29 cellular contexts compared by ENCODE assay signal in the genomic region with DNA sequence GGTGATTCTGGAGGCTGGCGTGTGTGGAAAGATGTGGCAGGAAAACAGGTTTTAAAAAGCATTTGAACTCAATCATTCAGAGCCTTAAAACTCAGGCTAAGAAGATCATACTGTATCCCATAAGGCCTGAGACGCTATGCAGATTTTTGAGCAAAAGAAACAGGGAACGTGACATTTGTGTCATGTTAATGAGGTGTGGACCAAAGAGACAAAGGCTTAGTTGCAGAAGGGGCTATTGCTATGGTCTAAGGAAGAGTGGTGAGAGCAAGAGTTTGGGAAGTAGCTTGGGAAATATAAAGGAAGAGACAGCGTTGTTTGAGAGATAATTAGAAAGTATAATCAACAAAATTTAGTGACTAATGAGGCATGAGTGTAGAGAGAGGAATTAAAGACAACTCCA.
DNase-seq lines count a peak whose midpoint lies in the region; ATAC-seq, FAIRE-seq and TF ChIP-seq lines count a peak whose summit lies in the region.
"Had no signal": no experiment of that assay in that cellular context is flagged by ENCODE, and none has a peak within 500 bp of the region (broad histone marks: within the 10 kb centered on the region; RNA-seq: fewer than 3 reads in every experiment).

No MANE protein-coding gene starts in this region.

- H3K9me3 Mint-ChIP-seq in GM23338 (peaks cover 4% of the 10 kb centered on the region; the same call in 2 of the 3 replicates), H9 (peaks cover 6 to 7% of the 10 kb centered on the region in 2 experiments; a peak in 3 of 5 replicates), neural progenitor cell (peaks cover 6% of the 10 kb centered on the region)

- H2AK5ac ChIP-seq in H9 (ENCODE audit: insufficient read length, low read length) = no peak overlapping the region
- no peak overlapping the region for H2AK5ac ChIP-seq in H1 (ENCODE audit: low read depth, low read length)
- no peak overlapping the region for H2AK5ac ChIP-seq in mesenchymal stem cell (ENCODE audit: low read length, severe bottlenecking)

- TF ChIP-seq CTCF in GM23338 (conservative IDR thresholded peaks at IDR 0.05; ENCODE audit: low read depth in 2 of 2) (no peak), H9 (conservative IDR thresholded peaks at IDR 0.05) (no peak), H1 (IDR thresholded peaks at IDR 0.05; ENCODE audit: control extremely low read depth in 1 of 3, insufficient read depth in 1 of 3, low read depth in 1 of 3, low read length in 3 of 3) (no peak), neural progenitor cell (IDR thresholded peaks at IDR 0.05) (no peak), esophagus squamous epithelium (IDR thresholded peaks at IDR 0.05) (no peak)

- H3K27ac ChIP-seq in GM23338 (ENCODE audit: low read depth) (no peak overlapping the region), H9 (ENCODE audit: insufficient read length, low read depth, low read length) (no peak overlapping the region), H1 (ENCODE audit: low read depth, low read length) (no peak overlapping the region), neural progenitor cell (no peak overlapping the region), mesenchymal stem cell (ENCODE audit: low read length, poor library complexity, severe bottlenecking) (no peak overlapping the region), esophagus squamous epithelium (no peak overlapping the region)
- H3K27ac ChIP-seq: BLaER1 had no signal

- H2BK15ac ChIP-seq in H9 (ENCODE audit: low read depth, low read length) (no peak overlapping the region), H1 (ENCODE audit: low read length) (no peak overlapping the region), mesenchymal stem cell (ENCODE audit: low read depth, poor library complexity, severe bottlenecking) (no peak overlapping the region)

- H2BK120ac ChIP-seq in H9 (ENCODE audit: low read depth, low read length, poor library complexity, severe bottlenecking) (no peak overlapping the region), H1 (replicated peaks; ENCODE audit: low read depth, low read length) (no peak overlapping the region), mesenchymal stem cell (ENCODE audit: low read depth, low read length) (no peak overlapping the region)

- no peaks in the 10 kb centered on the region for H3K27me3 Mint-ChIP-seq in GM23338 (ENCODE audit: insufficient read depth, low read depth, poor library complexity)
- H3K27me3 Mint-ChIP-seq in H9 (ENCODE audit: low read depth) = no peaks in the 10 kb centered on the region
- H3K27me3 Mint-ChIP-seq in neural progenitor cell (ENCODE audit: insufficient read depth, low read depth) = peaks cover 2% of the 10 kb centered on the region

- H3K27ac Mint-ChIP-seq in GM23338 (no peak overlapping the region), H9 (no peak overlapping the region), neural progenitor cell (no peak overlapping the region)
- H3K27ac Mint-ChIP-seq: CD14-positive monocyte; CD4-positive, alpha-beta memory T cell had no signal

- H3K23me2 ChIP-seq in H9 (ENCODE audit: insufficient read length, low read depth, low read length, poor library complexity, severe bottlenecking) (no peaks in the 10 kb centered on the region), H1 (ENCODE audit: low read depth, low read length) (no peaks in the 10 kb centered on the region; the same call in 1 of the 2 replicates)

- peaks cover 4% of the 10 kb centered on the region; the same call in 1 of the 2 replicates for H3K4me1 ChIP-seq in GM23338 (ENCODE audit: insufficient read depth)
- no peaks in the 10 kb centered on the region; the same call in 1 of the 2 replicates for H3K4me1 ChIP-seq in H9 (ENCODE audit: insufficient read depth, low read length)
- H3K4me1 ChIP-seq in H1 (replicated peaks in 1 of 4; ENCODE audit: control insufficient read depth in 3 of 4, insufficient read depth in 4 of 4, low read length in 3 of 4) = peaks cover 0 to 3% (median 1%) of the 10 kb centered on the region in 4 experiments; a peak in 2 of 7 replicates
- H3K4me1 ChIP-seq in neural progenitor cell = no peaks in the 10 kb centered on the region
- H3K4me1 ChIP-seq in mesenchymal stem cell (ENCODE audit: control insufficient read depth, insufficient read depth, low read depth, low read length) = peaks cover 1% of the 10 kb centered on the region
- H3K4me1 ChIP-seq in esophagus squamous epithelium = no peaks in the 10 kb centered on the region
- H3K4me1 ChIP-seq: BE2C, BLaER1 had no signal

- TF ChIP-seq EP300 in H1 (IDR thresholded peaks at IDR 0.05; ENCODE audit: borderline replicate concordance in 1 of 2, low read depth in 2 of 2, low read length in 2 of 2) = no peak

- no peak overlapping the region for H4K8ac ChIP-seq in H9 (replicated peaks; ENCODE audit: insufficient read length, low read depth, low read length)
- H4K8ac ChIP-seq in H1 (ENCODE audit: extremely low read depth, insufficient read depth, low read length) = no peak overlapping the region
- no peak overlapping the region for H4K8ac ChIP-seq in mesenchymal stem cell (ENCODE audit: low read length)

- no peak overlapping the region for H3K18ac ChIP-seq in H9 (ENCODE audit: insufficient read length, low read depth, low read length)
- no peak overlapping the region; the same call in 1 of the 2 replicates for H3K18ac ChIP-seq in H1 (ENCODE audit: extremely low read depth, low read length)
- no peak overlapping the region for H3K18ac ChIP-seq in mesenchymal stem cell (ENCODE audit: low read depth in 1 of 2, low read length in 2 of 2)

- H3K14ac ChIP-seq in H9 (ENCODE audit: insufficient read depth, low read length) (no peak overlapping the region), H1 (ENCODE audit: insufficient read length) (no peak overlapping the region), mesenchymal stem cell (ENCODE audit: low read length in 2 of 2) (no peak overlapping the region)

- H2BK20ac ChIP-seq in H9 (ENCODE audit: low read depth, low read length, poor library complexity, severe bottlenecking) (no peak overlapping the region), H1 (ENCODE audit: low read length) (no peak overlapping the region)

- H3K4ac ChIP-seq in H9 (ENCODE audit: low read depth, low read length) = no peak overlapping the region
- no peak overlapping the region for H3K4ac ChIP-seq in H1 (replicated peaks; ENCODE audit: insufficient read length, low read depth, low read length)
- no peak overlapping the region for H3K4ac ChIP-seq in mesenchymal stem cell (ENCODE audit: low read depth in 1 of 2, low read length in 2 of 2)

- H3K4me1 Mint-ChIP-seq in GM23338 = peaks cover 9% of the 10 kb centered on the region
- peaks cover 10 to 15% of the 10 kb centered on the region in 2 experiments for H3K4me1 Mint-ChIP-seq in H9
- no peaks in the 10 kb centered on the region for H3K4me1 Mint-ChIP-seq in neural progenitor cell
- H3K4me1 Mint-ChIP-seq: CD4-positive, alpha-beta memory T cell had no signal

- H2BK5ac ChIP-seq in H9 (ENCODE audit: insufficient read length, low read length) (no peak overlapping the region), H1 (ENCODE audit: low read depth, low read length) (no peak overlapping the region), mesenchymal stem cell (ENCODE audit: low read depth, low read length, poor library complexity, severe bottlenecking) (no peak overlapping the region)

- no peak for DNase-seq in GM23338 (ENCODE audit: low spot score)
- DNase-seq in H9 = no peak
- no peak for DNase-seq in H1 (ENCODE audit: low read depth in 1 of 2, low spot score in 2 of 2)
- no peak for DNase-seq in neural progenitor cell (ENCODE audit: low spot score)
- no peak for DNase-seq in mesenchymal stem cell
- DNase-seq in esophagus squamous epithelium (lab: John Stamatoyannopoulos, UW) = no peak
- DNase-seq in NCI-H345 (lab: John Stamatoyannopoulos, UW) = no peak
- DNase-seq: 8988T; ACHN; BE2C; C1 segment of cervical spinal cord; CD4-positive, alpha-beta memory T cell; CD4-positive, CD25-positive, alpha-beta regulatory T cell; CD8-positive, alpha-beta memory T cell; COR-L47; DMS 273 treated with DMSO at 0.1 percent for 48 hours; DMS153; DMS53; DMS79; DND-41; EL; GDM1 had no signal

- H3F3A ChIP-seq in GM23338 (replicated peaks; ENCODE audit: low read depth) (no peaks in the 10 kb centered on the region), neural progenitor cell (ENCODE audit: low read depth) (no peaks in the 10 kb centered on the region)

- intact Hi-C loops in esophagus squamous epithelium (cut with DNase I) = no loop called here

- no peak overlapping the region for H3K9ac ChIP-seq in H9 (ENCODE audit: extremely low read depth, insufficient read length, low read length)
- H3K9ac ChIP-seq in H1 (replicated peaks in 1 of 4; ENCODE audit: extremely low read depth in 1 of 4, low read depth in 3 of 4, low read length in 3 of 4) = no peak overlapping the region
- H3K9ac ChIP-seq in neural progenitor cell = no peak overlapping the region
- no peak overlapping the region for H3K9ac ChIP-seq in mesenchymal stem cell (ENCODE audit: low read length)
- H3K9ac ChIP-seq: BLaER1 had no signal

- H4K5ac ChIP-seq in H9 (ENCODE audit: insufficient read length, low read depth, low read length) (no peak overlapping the region), H1 (ENCODE audit: insufficient read length, low read depth, low read length) (no peak overlapping the region)

- H4K20me1 ChIP-seq in GM23338 (replicated peaks; ENCODE audit: insufficient read depth) (no peaks in the 10 kb centered on the region), H9 (ENCODE audit: control insufficient read depth, insufficient read depth, insufficient read length) (no peaks in the 10 kb centered on the region), H1 (replicated peaks in 1 of 2; ENCODE audit: control insufficient read depth in 1 of 2, insufficient read depth in 2 of 2, low read length in 2 of 2) (no peaks in the 10 kb centered on the region), neural progenitor cell (ENCODE audit: low read depth) (no peaks in the 10 kb centered on the region)
- H4K20me1 ChIP-seq: BLaER1 had no signal

- H3K79me2 ChIP-seq in GM23338 (replicated peaks; ENCODE audit: insufficient read depth) (no peaks in the 10 kb centered on the region), H9 (ENCODE audit: insufficient read depth, low read length) (no peaks in the 10 kb centered on the region), H1 (ENCODE audit: control insufficient read depth in 1 of 2, insufficient read depth in 2 of 2, low read length in 2 of 2) (no peaks in the 10 kb centered on the region), neural progenitor cell (ENCODE audit: low read depth) (no peaks in the 10 kb centered on the region)

- H2BK12ac ChIP-seq in H9 (ENCODE audit: insufficient read length, low read depth, low read length) (no peak overlapping the region), H1 (ENCODE audit: low read depth, low read length) (no peak overlapping the region), mesenchymal stem cell (ENCODE audit: low read length in 2 of 2) (no peak overlapping the region)

- TF ChIP-seq POLR2A in H1 (IDR thresholded peaks at IDR 0.05; ENCODE audit: control extremely low read depth in 1 of 2, low read depth in 2 of 2, low read length in 2 of 2) (no peak), esophagus squamous epithelium (IDR thresholded peaks at IDR 0.05) (no peak)

- H3K36me3 Mint-ChIP-seq in GM23338 (ENCODE audit: low read depth) = no peaks in the 10 kb centered on the region
- H3K36me3 Mint-ChIP-seq in H9 (ENCODE audit: insufficient read depth in 1 of 3, low read depth in 3 of 3) = peaks cover 0 to 8% (median 1%) of the 10 kb centered on the region in 3 experiments; a peak in 3 of 7 replicates
- H3K36me3 Mint-ChIP-seq in neural progenitor cell = no peaks in the 10 kb centered on the region
- H3K36me3 Mint-ChIP-seq: CD14-positive monocyte; CD4-positive, alpha-beta memory T cell; CD4-positive, CD25-positive, alpha-beta regulatory T cell had no signal

- H3K56ac ChIP-seq in H9 (ENCODE audit: insufficient read length, low read depth, low read length) (no peak overlapping the region), H1 (replicated peaks; ENCODE audit: insufficient read length, low read depth, low read length) (no peak overlapping the region)

- H3K36me3 ChIP-seq in GM23338 (ENCODE audit: insufficient read depth) (no peaks in the 10 kb centered on the region), H1 (ENCODE audit: control insufficient read depth in 2 of 4, insufficient read depth in 4 of 4, low read length in 3 of 4) (no peaks in the 10 kb centered on the region), neural progenitor cell (no peaks in the 10 kb centered on the region), mesenchymal stem cell (ENCODE audit: control insufficient read depth in 1 of 2, insufficient read depth in 2 of 2, low read depth in 1 of 2, low read length in 2 of 2) (no peaks in the 10 kb centered on the region), esophagus squamous epithelium (no peaks in the 10 kb centered on the region)
- H3K36me3 ChIP-seq: BE2C, BLaER1 had no signal

- H4K91ac ChIP-seq in H9 (ENCODE audit: insufficient read length, low read depth, low read length) = no peak overlapping the region
- H4K91ac ChIP-seq in H1 (replicated peaks; ENCODE audit: insufficient read length, low read length) = no peak overlapping the region
- no peak overlapping the region for H4K91ac ChIP-seq in mesenchymal stem cell (ENCODE audit: low read length)

- CTCF ChIA-PET in H1 (lab: Charles Lee; ENCODE audit: partially characterized antibody) = no interaction called here

- peak; percentile 32 for FAIRE-seq in H1 (lab: Jason Lieb, UNC)
- FAIRE-seq: A204.1, GM12878, GM12892, GM19239 had no signal

- H3K9me2 ChIP-seq in GM23338 (ENCODE audit: insufficient read depth) = peaks cover 8% of the 10 kb centered on the region; the same call in 1 of the 2 replicates

- H3K4me2 ChIP-seq in GM23338 (no peak overlapping the region), H9 (ENCODE audit: insufficient read depth, insufficient read length, low read length) (no peak overlapping the region), H1 (ENCODE audit: insufficient read depth in 1 of 2, low read depth in 2 of 2, low read length in 2 of 2) (0 out of 4 replicates have a peak overlapping the region, but pooled peaks of 1 of the 2 experiments have one; percentile 24), neural progenitor cell (no peak overlapping the region), mesenchymal stem cell (ENCODE audit: low read length, poor library complexity, severe bottlenecking) (no peak overlapping the region)
- H3K4me2 ChIP-seq: BLaER1 had no signal

- H3K4me3 Mint-ChIP-seq in GM23338 = no peak overlapping the region
- no peak overlapping the region for H3K4me3 Mint-ChIP-seq in H9
- no peak overlapping the region for H3K4me3 Mint-ChIP-seq in neural progenitor cell
- H3K4me3 Mint-ChIP-seq: CD14-positive monocyte; CD4-positive, alpha-beta memory T cell; CD4-positive, CD25-positive, alpha-beta regulatory T cell; CD8-positive, alpha-beta memory T cell had no signal

- H3K79me1 ChIP-seq in H9 (ENCODE audit: insufficient read depth, low read depth, low read length, poor library complexity, severe bottlenecking) (no peaks in the 10 kb centered on the region), H1 (ENCODE audit: low read depth, low read length) (no peaks in the 10 kb centered on the region), mesenchymal stem cell (replicated peaks; ENCODE audit: low read length, poor library complexity, severe bottlenecking) (no peaks in the 10 kb centered on the region)

- POLR2A ChIA-PET in H1 (lab: Charles Lee; ENCODE audit: partially characterized antibody) = no interaction called here

- no peak overlapping the region for H3K4me3 ChIP-seq in GM23338
- no peak overlapping the region for H3K4me3 ChIP-seq in H1 (ENCODE audit: extremely low read depth in 1 of 4, insufficient read depth in 2 of 4, low read depth in 3 of 4, low read length in 4 of 4)
- H3K4me3 ChIP-seq in neural progenitor cell = no peak overlapping the region
- no peak overlapping the region for H3K4me3 ChIP-seq in mesenchymal stem cell (ENCODE audit: insufficient read depth in 1 of 2, low read depth in 1 of 2, low read length in 2 of 2)
- no peak overlapping the region for H3K4me3 ChIP-seq in esophagus squamous epithelium
- H3K4me3 ChIP-seq: BLaER1, GM12878 had no signal

- TF ChIP-seq RAD21 in H1 (IDR thresholded peaks at IDR 0.05 in 1 of 2, conservative IDR thresholded peaks at IDR 0.05 in 1 of 2; ENCODE audit: low read depth in 2 of 2, low read length in 2 of 2) = no peak

- no peak overlapping the region for H3T11ph ChIP-seq in H9 (ENCODE audit: low read length)

- no peak overlapping the region for H3K23ac ChIP-seq in H9 (ENCODE audit: insufficient read length, low read depth, low read length)
- no peak overlapping the region for H3K23ac ChIP-seq in H1 (ENCODE audit: insufficient read length)
- H3K23ac ChIP-seq in mesenchymal stem cell (ENCODE audit: low read length in 2 of 2) = no peak overlapping the region

- WGBS in H9 (ENCODE audit: extremely low coverage, insufficient read length, low lambda C conversion rate) = 100% methylated on average over 1 of the region's 4 CpGs
- 81 to 100% methylated on average over 1 to 4 of the region's 4 CpGs for WGBS in H1 (ENCODE audit: extremely low coverage in 1 of 2, insufficient coverage in 1 of 2, insufficient read length in 1 of 2, insufficient replicate concordance in 2 of 2, low coverage in 1 of 2, low lambda C conversion rate in 2 of 2, missing lambda C conversion rate in 1 of 2), 2 experiments
- WGBS in mesenchymal stem cell = 93% methylated on average over 4 of the region's 4 CpGs
- WGBS in esophagus squamous epithelium, 2 donors = 89 to 95% methylated on average over 4 of the region's 4 CpGs

- no peaks in the 10 kb centered on the region for H3K27me3 ChIP-seq in GM23338 (ENCODE audit: insufficient read depth)
- no peaks in the 10 kb centered on the region; the same call in 1 of the 2 replicates for H3K27me3 ChIP-seq in H9 (ENCODE audit: insufficient read depth, low read length)
- no peaks in the 10 kb centered on the region for H3K27me3 ChIP-seq in H1 (replicated peaks in 1 of 4; ENCODE audit: control insufficient read depth in 3 of 4, extremely low read depth in 1 of 4, insufficient read depth in 3 of 4, low read length in 3 of 4)
- no peaks in the 10 kb centered on the region for H3K27me3 ChIP-seq in neural progenitor cell
- no peaks in the 10 kb centered on the region for H3K27me3 ChIP-seq in mesenchymal stem cell (ENCODE audit: control insufficient read depth in 1 of 2, insufficient read depth in 1 of 2, low read length in 2 of 2)
- no peaks in the 10 kb centered on the region for H3K27me3 ChIP-seq in esophagus squamous epithelium
- H3K27me3 ChIP-seq: BLaER1 had no signal

- peak overlapping the region; percentile 65; the same call in 1 of the 2 replicates for H2AFZ ChIP-seq in GM23338
- H2AFZ ChIP-seq in H9 (ENCODE audit: low read length) = peak overlapping the region; percentile 62
- peak overlapping the region; percentile 86; the same call in 1 of the 2 replicates for H2AFZ ChIP-seq in H1 (ENCODE audit: low read length)
- peak overlapping the region; percentile 35 for H2AFZ ChIP-seq in neural progenitor cell (replicated peaks)
- H2AFZ ChIP-seq in mesenchymal stem cell (ENCODE audit: low read depth, low read length) = no peak overlapping the region

- H3K9me3 ChIP-seq in H9 (ENCODE audit: control insufficient read depth, low read depth, low read length) (no peaks in the 10 kb centered on the region), H1 (ENCODE audit: insufficient read depth in 2 of 2, low read depth in 1 of 2, low read length in 1 of 2) (0 out of 4 replicates have a peak, but pooled peaks cover 0 to 4% of the 10 kb centered on the region in 2 experiments), neural progenitor cell (ENCODE audit: low read depth) (no peaks in the 10 kb centered on the region), mesenchymal stem cell (ENCODE audit: control insufficient read depth, low read length) (no peaks in the 10 kb centered on the region), esophagus squamous epithelium (no peaks in the 10 kb centered on the region)
- H3K9me3 ChIP-seq: BE2C, BLaER1 had no signal

- ATAC-seq in GM23338 = peak; percentile 57
- ATAC-seq in GM21529 (IDR thresholded peaks at IDR 0.05; ENCODE audit: unreplicated experiment) = no peak
- ATAC-seq: GM12878 had no signal
